ENCODE assay signal across 21 cellular contexts in the genomic region with DNA sequence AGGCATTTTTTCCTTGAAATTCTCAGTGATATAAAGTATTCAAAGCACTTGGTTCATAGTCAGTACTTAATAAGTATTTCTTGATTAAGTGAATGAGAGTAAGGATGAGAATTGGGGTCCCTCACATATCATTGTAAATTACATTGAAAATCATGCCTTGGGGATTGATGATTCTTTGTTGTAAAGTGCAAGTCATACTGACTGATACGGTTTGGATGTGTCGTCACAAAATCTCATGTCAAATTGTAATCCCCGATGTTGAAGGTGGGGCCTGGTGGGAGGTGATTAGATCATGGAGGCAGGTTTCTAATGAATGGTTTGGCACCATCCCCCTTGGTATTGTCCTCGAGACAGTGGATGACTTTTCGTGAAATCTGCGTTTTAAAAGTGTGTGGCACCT.
"Had no signal": no experiment of that assay in that cellular context is flagged by ENCODE, and none has a peak within 500 bp of the region (broad histone marks: within the 10 kb centered on the region; RNA-seq: fewer than 3 reads in every experiment).

No MANE protein-coding gene starts in this region.

- H3K27me3 Mint-ChIP-seq: type B pancreatic cell had no signal

- H3K4me1 ChIP-seq: pancreas, prostate gland, right atrium auricular region, spleen, suprapubic skin, testis, tibial artery, transverse colon, upper lobe of right lung, uterus had no signal

- H3K9me3 ChIP-seq: neutrophil, pancreas, prostate gland, suprapubic skin, testis, transverse colon, upper lobe of right lung, uterus had no signal

- H3K27ac ChIP-seq: neutrophil, pancreas, prostate gland, right atrium auricular region, skin epidermis, spleen, suprapubic skin, testis, tibial artery, transverse colon, upper lobe of right lung, uterus had no signal

- H3K4me2 ChIP-seq: smooth muscle cell had no signal

- H3K9me3 Mint-ChIP-seq: natural killer cell treated with Interleukin-12 subunit alpha and Interleukin-12 subunit beta and Interleukin-15 and Interleukin-18, amount 100 ng/mL, for 72 hours; stimulated activated naive CD8-positive, alpha-beta T cell treated with anti-CD3 and anti-CD28 coated beads, Interleukin-15, amount 100 ng/mL, for 72 hours; type B pancreatic cell had no signal

- ATAC-seq: natural killer cell treated with Interleukin-12 subunit alpha and Interleukin-12 subunit beta and Interleukin-15 and Interleukin-18, amount 100 ng/mL, for 72 hours; sciatic nerve; stimulated activated memory B cell treated with anti-CD40 and anti-IgM and Interleukin-4, amounts not matched to agents 10 μg/mL and 1 μg/mL and 100 μg/mL, for 72 hours; stimulated activated naive CD8-positive, alpha-beta T cell treated with anti-CD3 and anti-CD28 coated beads, Interleukin-15, Interleukin-2, amounts not matched to agents 100 U/mL and 50 U/mL, for 24 hours had no signal

- H3K27me3 ChIP-seq: neutrophil, pancreas, right atrium auricular region, spleen, suprapubic skin, testis, tibial artery, transverse colon, upper lobe of right lung, uterus had no signal

- DNase-seq: spleen, tibial artery, upper lobe of right lung, uterus had no signal

- H3K27ac Mint-ChIP-seq: natural killer cell treated with Interleukin-12 subunit alpha and Interleukin-12 subunit beta and Interleukin-15 and Interleukin-18, amount 100 ng/mL, for 72 hours; nephron progenitor cell; stimulated activated memory B cell treated with anti-CD40 and anti-IgM and Interleukin-4, amounts not matched to agents 10 μg/mL and 1 μg/mL and 100 μg/mL, for 72 hours; stimulated activated naive CD8-positive, alpha-beta T cell treated with anti-CD3 and anti-CD28 coated beads, Interleukin-15, amount 100 ng/mL, for 72 hours; type B pancreatic cell had no signal

- H3K4me3 Mint-ChIP-seq: natural killer cell treated with Interleukin-12 subunit alpha and Interleukin-12 subunit beta and Interleukin-15 and Interleukin-18, amount 100 ng/mL, for 72 hours; nephron progenitor cell; neural crest cell; stimulated activated memory B cell treated with anti-CD40 and anti-IgM and Interleukin-4, amounts not matched to agents 10 μg/mL and 1 μg/mL and 100 μg/mL, for 72 hours; stimulated activated naive CD8-positive, alpha-beta T cell treated with anti-CD3 and anti-CD28 coated beads, Interleukin-15, amount 100 ng/mL, for 72 hours; type B pancreatic cell had no signal

- H3K36me3 Mint-ChIP-seq: natural killer cell treated with Interleukin-12 subunit alpha and Interleukin-12 subunit beta and Interleukin-15 and Interleukin-18, amount 100 ng/mL, for 72 hours; stimulated activated memory B cell treated with anti-CD40 and anti-IgM and Interleukin-4, amounts not matched to agents 10 μg/mL and 1 μg/mL and 100 μg/mL, for 72 hours; type B pancreatic cell had no signal

- H3K4me1 Mint-ChIP-seq: nephron progenitor cell; stimulated activated memory B cell treated with anti-CD40 and anti-IgM and Interleukin-4, amounts not matched to agents 10 μg/mL and 1 μg/mL and 100 μg/mL, for 72 hours; stimulated activated naive CD8-positive, alpha-beta T cell treated with anti-CD3 and anti-CD28 coated beads, Interleukin-15, amount 100 ng/mL, for 72 hours had no signal

- H3K4me3 ChIP-seq: pancreas, prostate gland, right atrium auricular region, skin epidermis, smooth muscle cell, spleen, suprapubic skin, testis, tibial artery, transverse colon, upper lobe of right lung, uterus had no signal

- H3K36me3 ChIP-seq: neutrophil, pancreas, prostate gland, right atrium auricular region, spleen, suprapubic skin, tibial artery, transverse colon, upper lobe of right lung, uterus had no signal
